In the genomic region with DNA sequence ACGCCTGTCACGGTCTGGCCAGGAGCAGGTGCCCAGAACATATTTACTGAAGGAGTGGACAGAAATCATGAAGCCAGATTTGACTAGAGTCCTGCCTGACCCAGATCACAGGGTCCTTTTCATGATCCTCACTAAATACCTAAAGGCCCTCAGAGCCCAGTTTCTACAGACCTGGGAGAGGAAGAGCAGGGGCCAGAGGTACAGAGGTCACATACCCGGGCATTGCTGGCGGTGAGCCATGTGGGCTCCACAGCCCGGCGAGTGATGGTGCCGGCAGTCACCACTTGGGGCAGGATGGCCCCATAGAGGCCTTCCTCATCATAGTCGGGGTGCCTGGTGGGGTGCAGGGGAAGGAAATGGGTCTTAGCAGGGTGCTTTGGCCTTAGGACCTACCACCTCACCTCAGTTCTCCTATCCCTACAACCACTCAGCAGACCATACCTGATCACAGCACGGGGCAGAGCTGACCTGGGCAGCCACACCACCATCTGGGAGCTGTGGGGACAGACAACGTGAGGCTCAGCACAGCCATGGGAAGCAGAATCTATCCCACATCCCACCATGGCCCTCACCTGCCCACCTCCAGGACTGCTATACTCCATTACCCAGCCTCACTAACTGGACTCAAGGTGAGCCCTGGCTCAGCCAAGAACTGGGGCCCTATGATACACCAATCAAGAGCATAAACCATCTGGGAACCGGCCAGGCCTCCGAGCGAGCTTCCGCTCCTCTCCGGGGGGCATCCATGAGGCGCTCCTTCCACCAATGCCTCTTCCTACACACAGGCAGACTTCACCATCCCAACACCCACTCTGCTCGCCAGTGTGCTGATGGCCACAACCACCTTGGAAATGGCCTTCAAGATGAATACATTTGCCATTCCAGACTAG, we compare ENCODE assay signal across 16 cellular contexts. TPM values are rescaled to one million over a fixed set of nuclear protein-coding genes. Genes with fewer than 3 reads are reported as not detected.
DNase-seq lines count a peak whose midpoint lies in the region; ATAC-seq and TF ChIP-seq lines count a peak whose summit lies in the region.
"Had no signal": no experiment of that assay in that cellular context is flagged by ENCODE, and none has a peak within 500 bp of the region (broad histone marks: within the 10 kb centered on the region; RNA-seq: fewer than 3 reads in every experiment).

No MANE protein-coding gene starts in this region.

- no peak overlapping the region for H3K27ac ChIP-seq in hepatocyte
- H3K27ac ChIP-seq: body of pancreas, SJSA1, thoracic aorta had no signal

- H3K79me2 ChIP-seq in hepatocyte, result no peaks in the 10 kb centered on the region

- POLR2A ChIA-PET in GM10248 (lab: Yijun Ruan, JAX), result no interaction called here

- peaks cover 2% of the 10 kb centered on the region for H4K20me1 ChIP-seq in hepatocyte (ENCODE audit: insufficient read depth, poor library complexity, severe bottlenecking)

- H3K27ac Mint-ChIP-seq in activated naive CD8-positive, alpha-beta T cell treated with anti-CD3 and anti-CD28 coated beads, Interleukin-2, amount 50 U/mL, for 24 hours, result peak overlapping the region; percentile 69
- no peak overlapping the region for H3K27ac Mint-ChIP-seq in neural crest cell (ENCODE audit: unreplicated experiment)
- H3K27ac Mint-ChIP-seq: activated T-helper 1 cell treated with anti-CD3 and anti-CD28 coated beads, Interleukin-12 subunit alpha, Interleukin-12 subunit beta, Interleukin-2, Interleukin-4 antibody, amounts not matched to agents 30 ng/mL and 10 ng/mL and 1 ng/mL, durations not matched to agents 14 hours and 24 hours and 36 hours had no signal

- no peak overlapping the region for H3K4me3 Mint-ChIP-seq in activated naive CD8-positive, alpha-beta T cell treated with anti-CD3 and anti-CD28 coated beads, Interleukin-2, amount 50 U/mL, for 24 hours
- peak overlapping the region; percentile 31 for H3K4me3 Mint-ChIP-seq in neural crest cell
- H3K4me3 Mint-ChIP-seq: activated T-helper 1 cell treated with anti-CD3 and anti-CD28 coated beads, Interleukin-12 subunit alpha, Interleukin-12 subunit beta, Interleukin-2, Interleukin-4 antibody, amounts not matched to agents 30 ng/mL and 10 ng/mL and 1 ng/mL, durations not matched to agents 14 hours and 24 hours and 36 hours; naive thymus-derived CD8-positive, alpha-beta T cell had no signal

- H3K9me3 ChIP-seq in hepatocyte (ENCODE audit: low read depth), result no peaks in the 10 kb centered on the region
- H3K9me3 ChIP-seq: body of pancreas, SJSA1, thoracic aorta had no signal

- H3K9me2 ChIP-seq in hepatocyte (replicated peaks; ENCODE audit: insufficient read depth), result no peaks in the 10 kb centered on the region

- DNase-seq in GM06990 (ENCODE audit: extremely low read depth, insufficient read length) (no peak), HT-29 (ENCODE audit: low spot score) (peak; percentile 48), neural crest cell (ENCODE audit: low read depth, low spot score) (no peak), GM10248 (ENCODE audit: extremely low spot score) (no peak), COLO829 (ENCODE audit: low spot score) (no peak), hepatocyte (ENCODE audit: low spot score) (no peak)
- DNase-seq in activated naive CD8-positive, alpha-beta T cell treated with anti-CD3 and anti-CD28 coated beads, Interleukin-2, amount 50 U/mL, for 24 hours, result no peak
- DNase-seq: activated CD4-positive, CD25-positive, alpha-beta regulatory T cell; H7; naive thymus-derived CD8-positive, alpha-beta T cell; NCI-H1417 had no signal

- no peak for ATAC-seq in activated naive CD8-positive, alpha-beta T cell treated with anti-CD3 and anti-CD28 coated beads, Interleukin-2, amount 50 U/mL, for 24 hours
- ATAC-seq: body of pancreas had no signal

- 88% methylated on average over 17 of the region's 17 CpGs for WGBS in hepatocyte (ENCODE audit: low lambda C conversion rate, missing lambda C conversion rate)

- H2AFZ ChIP-seq in hepatocyte, result no peak overlapping the region

- H3K36me3 Mint-ChIP-seq in activated naive CD8-positive, alpha-beta T cell treated with anti-CD3 and anti-CD28 coated beads, Interleukin-2, amount 50 U/mL, for 24 hours (ENCODE audit: low read depth), result peaks cover 44% of the 10 kb centered on the region
- H3K36me3 Mint-ChIP-seq in neural crest cell (ENCODE audit: low read depth), result peaks cover 35% of the 10 kb centered on the region

- CTCF ChIA-PET in GM10248 (lab: Yijun Ruan, JAX), result interaction anchor here (0.9 to 3.4 kb wide), 4 partner anchors 11 to 114 kb away, joined by 3 to 12 read pairs (median 4); no protein-coding TSS in a partner anchor

- TF ChIP-seq CTCF in GM06990 (IDR thresholded peaks at IDR 0.05; ENCODE audit: insufficient read depth, low read length, poor library complexity, severe bottlenecking) (peak; percentile 5), neural crest cell (conservative IDR thresholded peaks at IDR 0.05) (peak; percentile 16), GM10248 (IDR thresholded peaks at IDR 0.05; ENCODE audit: control extremely low read depth, extremely low read depth, low read depth, missing control alignments) (no peak), hepatocyte (IDR thresholded peaks at IDR 0.05; ENCODE audit: poor library complexity) (no peak)

- H3K9me3 Mint-ChIP-seq in activated naive CD8-positive, alpha-beta T cell treated with anti-CD3 and anti-CD28 coated beads, Interleukin-2, amount 50 U/mL, for 24 hours, result no peaks in the 10 kb centered on the region
- H3K9me3 Mint-ChIP-seq in neural crest cell, result no peaks in the 10 kb centered on the region
- H3K9me3 Mint-ChIP-seq: activated T-helper 1 cell treated with anti-CD3 and anti-CD28 coated beads, Interleukin-12 subunit alpha, Interleukin-12 subunit beta, Interleukin-2, Interleukin-4 antibody, amounts not matched to agents 30 ng/mL and 10 ng/mL and 1 ng/mL, durations not matched to agents 14 hours and 24 hours and 36 hours; naive thymus-derived CD8-positive, alpha-beta T cell had no signal

- H3K4me1 Mint-ChIP-seq in activated naive CD8-positive, alpha-beta T cell treated with anti-CD3 and anti-CD28 coated beads, Interleukin-2, amount 50 U/mL, for 24 hours, result peaks cover 9% of the 10 kb centered on the region
- H3K4me1 Mint-ChIP-seq in neural crest cell, result no peaks in the 10 kb centered on the region

- no peak overlapping the region for H3K4me2 ChIP-seq in hepatocyte
- H3K4me2 ChIP-seq: smooth muscle cell had no signal

- no peaks in the 10 kb centered on the region for H3K27me3 ChIP-seq in GM06990 (replicated peaks; ENCODE audit: control insufficient read depth, insufficient read depth, low read length)
- H3K27me3 ChIP-seq in hepatocyte, result no peaks in the 10 kb centered on the region
- H3K27me3 ChIP-seq: body of pancreas, SJSA1 had no signal

- H3K4me3 ChIP-seq in GM06990 (replicated peaks; ENCODE audit: low read depth, low read length) (no peak overlapping the region), hepatocyte (no peak overlapping the region)
- H3K4me3 ChIP-seq: body of pancreas, SJSA1, smooth muscle cell, thoracic aorta had no signal

- H3K36me3 ChIP-seq in GM06990 (ENCODE audit: control insufficient read depth, insufficient read depth, low read length), result peaks cover 70% of the 10 kb centered on the region
- no peaks in the 10 kb centered on the region for H3K36me3 ChIP-seq in hepatocyte (replicated peaks; ENCODE audit: insufficient read depth, low read depth)

- H3K4me1 ChIP-seq in hepatocyte (ENCODE audit: insufficient read depth), result no peaks in the 10 kb centered on the region
- H3K4me1 ChIP-seq: body of pancreas, SJSA1 had no signal

- H3K27me3 Mint-ChIP-seq in activated naive CD8-positive, alpha-beta T cell treated with anti-CD3 and anti-CD28 coated beads, Interleukin-2, amount 50 U/mL, for 24 hours, result no peaks in the 10 kb centered on the region
- H3K27me3 Mint-ChIP-seq in neural crest cell (ENCODE audit: low read depth), result peaks cover 3% of the 10 kb centered on the region
- H3K27me3 Mint-ChIP-seq: naive thymus-derived CD8-positive, alpha-beta T cell had no signal

RNA-seq across cellular contexts. Expression of a gene that starts 12.9 kb away (rescaled TPM):
- total RNA-seq in HT-29 (2014; rRNA removed; shearing (Covaris generic)), result 159 and 161 TPM in 2 replicates
- total RNA-seq in neural crest cell (66.5 and 73.5 TPM in 2 replicates), hepatocyte (28.0 and 54.0 TPM in 2 replicates)
- 34.0 and 44.1 TPM in 2 replicates for polyA plus RNA-seq in hepatocyte

Comparison
In these comparisons a context has a peak if more than half of its experiments do, and no peak if none do; other contexts are left out.
1. CTCF ChIP-seq: peak in GM06990 (single experiment) and neural crest cell (single experiment); none in GM10248 (single experiment) and hepatocyte (single experiment).